Comparison of ENCODE assay signal across 14 cellular contexts in the genomic region with DNA sequence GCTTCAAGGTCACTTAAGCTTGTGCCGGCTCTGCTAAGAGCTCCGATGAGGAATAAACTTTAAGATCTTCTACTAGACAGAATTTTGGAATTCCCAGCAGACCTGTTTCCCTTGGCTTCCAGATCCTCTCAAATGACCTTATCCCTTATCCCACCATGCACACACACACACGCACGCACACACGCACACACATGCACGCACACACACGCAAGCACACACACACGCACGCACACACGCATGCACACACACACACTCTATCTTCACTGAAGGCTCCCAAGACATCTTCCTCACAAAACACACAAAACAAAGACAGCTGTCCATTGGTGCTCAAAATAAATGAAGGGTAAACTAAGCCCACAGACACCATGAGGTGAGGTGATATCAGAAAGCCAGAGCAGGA.
DNase-seq lines count a peak whose midpoint lies in the region; ATAC-seq and TF ChIP-seq lines count a peak whose summit lies in the region.
"Had no signal": no experiment of that assay in that cellular context is flagged by ENCODE, and none has a peak within 500 bp of the region (broad histone marks: within the 10 kb centered on the region; RNA-seq: fewer than 3 reads in every experiment).

No MANE protein-coding gene starts in this region.

- H2BK20ac ChIP-seq in IMR-90 (ENCODE audit: low read depth, low read length), result no peak overlapping the region

- H3K36me3 ChIP-seq in IMR-90 (ENCODE audit: control insufficient read depth, insufficient read depth, low read length), result no peaks in the 10 kb centered on the region
- no peaks in the 10 kb centered on the region for H3K36me3 ChIP-seq in gastrocnemius medialis
- H3K36me3 ChIP-seq: HAP-1 had no signal

- H2AFZ ChIP-seq in IMR-90 (replicated peaks; ENCODE audit: low read length, poor library complexity), result no peak overlapping the region
- H2AFZ ChIP-seq: GM23338 had no signal

- no peaks in the 10 kb centered on the region for H3K9me3 Mint-ChIP-seq in type B pancreatic cell
- H3K9me3 Mint-ChIP-seq: CD4-positive, CD25-positive, alpha-beta regulatory T cell; CD8-positive, alpha-beta T cell; GM23338 had no signal

- H3K4ac ChIP-seq in IMR-90 (ENCODE audit: low read depth, low read length), result no peak overlapping the region

- no peak overlapping the region for H3K18ac ChIP-seq in IMR-90 (ENCODE audit: low read depth, low read length)

- BruUV-seq in IMR-90 (replicated peaks; lab: Mats Ljungman, UMichigan), result no TSS peak

- H4K8ac ChIP-seq in IMR-90 (ENCODE audit: low read depth in 2 of 2, low read length in 2 of 2), result no peak overlapping the region

- CTCF ChIA-PET in IMR-90 (lab: Yijun Ruan, JAX), result no interaction called here

- no peak overlapping the region for H3K4me3 ChIP-seq in IMR-90 (ENCODE audit: insufficient read depth, low read depth, low read length)
- no peak overlapping the region for H3K4me3 ChIP-seq in gastrocnemius medialis
- H3K4me3 ChIP-seq: GM23338, HAP-1 had no signal

- H2AK9ac ChIP-seq in IMR-90 (replicated peaks; ENCODE audit: low read depth, low read length, poor library complexity), result no peak overlapping the region

- H3K4me1 Mint-ChIP-seq in type B pancreatic cell (ENCODE audit: unreplicated experiment), result peaks cover 16% of the 10 kb centered on the region
- H3K4me1 Mint-ChIP-seq: CD4-positive, CD25-positive, alpha-beta regulatory T cell had no signal

- H4K5ac ChIP-seq in IMR-90 (ENCODE audit: low read depth, low read length), result no peak overlapping the region

- H4K20me1 ChIP-seq in IMR-90 (ENCODE audit: insufficient read depth, low read length), result no peaks in the 10 kb centered on the region

- POLR2A ChIA-PET in IMR-90 (lab: Charles Lee; ENCODE audit: unreplicated experiment), result no interaction called here

- H2BK5ac ChIP-seq in IMR-90 (ENCODE audit: low read depth, low read length, poor library complexity, severe bottlenecking), result no peak overlapping the region

- no peak overlapping the region for H3K14ac ChIP-seq in IMR-90 (replicated peaks; ENCODE audit: low read depth, low read length)

- H3K9me3 ChIP-seq in IMR-90 (ENCODE audit: control insufficient read depth, insufficient read depth, low read length) (no peaks in the 10 kb centered on the region), gastrocnemius medialis (no peaks in the 10 kb centered on the region)
- H3K9me3 ChIP-seq: Caco-2, HAP-1 had no signal

- H3K23ac ChIP-seq in IMR-90 (ENCODE audit: low read depth, low read length), result no peak overlapping the region

- no peak overlapping the region for H3K56ac ChIP-seq in IMR-90 (ENCODE audit: extremely low read depth, insufficient read depth, low read length)

- DNase-seq in IMR-90, result no peak
- DNase-seq in left lobe of liver (ENCODE audit: low spot score), result peak; percentile 5
- peak; percentile 39 for DNase-seq in type B pancreatic cell (ENCODE audit: extremely low spot score, unreplicated experiment)
- no peak for DNase-seq in CD1c-positive myeloid dendritic cell (ENCODE audit: extremely low spot score)
- DNase-seq in gastrocnemius medialis, result no peak
- DNase-seq in central memory CD4-positive, alpha-beta T cell, result no peak
- DNase-seq: C1 segment of cervical spinal cord; Caco-2; CD4-positive, CD25-positive, alpha-beta regulatory T cell; CD8-positive, alpha-beta T cell; DMS153; DND-41 had no signal

- in situ Hi-C loops in IMR-90 (cut with MboI; ENCODE audit: low sequenced_read_pairs), result no loop called here
- in situ Hi-C loops in gastrocnemius medialis (cut with MboI; ENCODE audit: low sequenced_read_pairs in 4 of 4), result no loop called here

- H3K4me1 ChIP-seq in IMR-90 (ENCODE audit: control insufficient read depth, insufficient read depth, low read length), result no peaks in the 10 kb centered on the region
- no peaks in the 10 kb centered on the region for H3K4me1 ChIP-seq in gastrocnemius medialis
- H3K4me1 ChIP-seq: HAP-1 had no signal

- H3K4me2 ChIP-seq in IMR-90 (ENCODE audit: low read depth, low read length), result no peak overlapping the region
- H3K4me2 ChIP-seq: GM23338 had no signal

- H2BK120ac ChIP-seq in IMR-90 (ENCODE audit: low read depth, low read length), result no peak overlapping the region

- peak overlapping the region; percentile 8; the same call in 1 of the 2 replicates for H2AK5ac ChIP-seq in IMR-90 (ENCODE audit: low read depth, low read length)

- H3K27ac ChIP-seq in IMR-90 (ENCODE audit: insufficient read depth, low read length), result no peak overlapping the region
- H3K27ac ChIP-seq in gastrocnemius medialis, result no peak overlapping the region

- dilution Hi-C loops in IMR-90 (cut with HindIII; ENCODE audit: low sequenced_read_pairs, unreplicated experiment), result no loop called here

- no peak overlapping the region for H2BK15ac ChIP-seq in IMR-90 (ENCODE audit: low read depth, low read length)

- TF ChIP-seq POLR2A in IMR-90 (IDR thresholded peaks at IDR 0.05; ENCODE audit: low read depth, low read length) (no peak), gastrocnemius medialis (IDR thresholded peaks at IDR 0.05) (no peak)

- no peak overlapping the region for H3K9ac ChIP-seq in IMR-90 (ENCODE audit: low read depth, low read length)

- no peaks in the 10 kb centered on the region for H3K79me1 ChIP-seq in IMR-90 (ENCODE audit: low read depth in 1 of 2, low read length in 2 of 2)

- no peaks in the 10 kb centered on the region for H3K36me3 Mint-ChIP-seq in type B pancreatic cell
- H3K36me3 Mint-ChIP-seq: CD4-positive, CD25-positive, alpha-beta regulatory T cell had no signal

- no peaks in the 10 kb centered on the region for H3K27me3 Mint-ChIP-seq in type B pancreatic cell
- H3K27me3 Mint-ChIP-seq: CD4-positive, CD25-positive, alpha-beta regulatory T cell had no signal

- no peak overlapping the region for H3K27ac Mint-ChIP-seq in type B pancreatic cell
- H3K27ac Mint-ChIP-seq: CD4-positive, CD25-positive, alpha-beta regulatory T cell; CD8-positive, alpha-beta T cell; GM23338 had no signal

- no peak for TF ChIP-seq CTCF in IMR-90 (conservative IDR thresholded peaks at IDR 0.05; ENCODE audit: low read depth, low read length)
- no peak for TF ChIP-seq CTCF in type B pancreatic cell (conservative IDR thresholded peaks at IDR 0.05)
- no peak for TF ChIP-seq CTCF in gastrocnemius medialis (IDR thresholded peaks at IDR 0.05 in 4 of 5, conservative IDR thresholded peaks at IDR 0.05 in 1 of 5)

- no peak for TF ChIP-seq RAD21 in IMR-90 (IDR thresholded peaks at IDR 0.05; ENCODE audit: low read length)

- intact Hi-C loops in IMR-90 (cut with micrococcal nuclease) (no loop called here), gastrocnemius medialis (cut with DNase I; ENCODE audit: low total_unique reads) (no loop called here)

- H3K27me3 ChIP-seq in IMR-90 (ENCODE audit: control insufficient read depth, insufficient read depth, low read length), result no peaks in the 10 kb centered on the region
- H3K27me3 ChIP-seq in gastrocnemius medialis, result no peaks in the 10 kb centered on the region

- whole genome bisulfite sequencing in IMR-90 (ENCODE audit: extremely low coverage in 2 of 2, insufficient read length in 1 of 2), 2 experiments, result 89% methylated on average over 5 of the region's 10 CpGs; no CpG with 5 or more reads in 1 of the 2 experiments

- H3K9me1 ChIP-seq in IMR-90 (ENCODE audit: insufficient read depth, low read length), result no peaks in the 10 kb centered on the region

- H3K4me3 Mint-ChIP-seq in type B pancreatic cell, result no peak overlapping the region
- H3K4me3 Mint-ChIP-seq: CD4-positive, CD25-positive, alpha-beta regulatory T cell; CD8-positive, alpha-beta T cell; GM23338 had no signal

- H4K91ac ChIP-seq in IMR-90 (ENCODE audit: insufficient read depth, low read depth, low read length), result no peak overlapping the region

- no peak for ATAC-seq in IMR-90 (ENCODE audit: low read depth)
- no peak for ATAC-seq in left lobe of liver
- ATAC-seq in gastrocnemius medialis, result no peak
- ATAC-seq: CD8-positive, alpha-beta T cell; GM23338 had no signal

TF ChIP-seq in IMR-90, 13 proteins besides CTCF, POLR2A, EP300 and RAD21:
- no peak for TF ChIP-seq NFE2L2 (IDR thresholded peaks at IDR 0.05; ENCODE audit: low read depth, low read length)

Comparison
In these comparisons a context has a peak if more than half of its experiments do, and no peak if none do; other contexts are left out.
1. DNase-seq: peak in left lobe of liver (single experiment) and type B pancreatic cell (single experiment); none in IMR-90 (single experiment), CD1c-positive myeloid dendritic cell (single experiment), gastrocnemius medialis (0 of 2) and central memory CD4-positive, alpha-beta T cell (single experiment).